Comparison of ENCODE assay signal across 8 cellular contexts in genomic region chr21:31731802-31732537, GRCh38. TPM values are rescaled to one million over a fixed set of nuclear protein-coding genes. Genes with fewer than 3 reads are reported as not detected.
DNase-seq lines count a peak whose midpoint lies in the region; ATAC-seq, FAIRE-seq and TF ChIP-seq lines count a peak whose summit lies in the region.

Gene SCAF4 (minus strand): TSS chr21:31732118. CDS start chr21:31731692, 426 bp downstream.

- peak; percentile 99 for DNase-seq in D341Med (ENCODE audit: low spot score)
- peak; percentile 89 for DNase-seq in HTR-8/SVneo (ENCODE audit: insufficient read length, low spot score)
- DNase-seq in NOMO-1 treated with dmso at 0.1 percent for 144 hours (lab: John Stamatoyannopoulos, UW; ENCODE audit: unreplicated experiment): peak; percentile 74
- peak; percentile 92 for DNase-seq in activated CD8-positive, alpha-beta memory T cell treated with anti-CD3 and anti-CD28 coated beads, Interleukin-2, amount 50 U/mL, for 48 hours
- peak; percentile 90 for DNase-seq in endothelial cell (ENCODE audit: low spot score)
- peak; percentile 93 for DNase-seq in midbrain (lab: John Stamatoyannopoulos, UW)
- DNase-seq in stimulated activated CD8-positive, alpha-beta memory T cell treated with anti-CD3 and anti-CD28 coated beads, Interleukin-15, amount 100 ng/mL, for 48 hours (ENCODE audit: low read depth in 2 of 2): peak; percentile 78 to 81

- no peaks in the 10 kb centered on the region for H3K9me3 Mint-ChIP-seq in endothelial cell (ENCODE audit: unreplicated experiment)

- peaks cover 6% of the 10 kb centered on the region for H3K27me3 Mint-ChIP-seq in endothelial cell (ENCODE audit: unreplicated experiment)

- peak within 1 kb of the TSS; percentile 94 for H3K27ac Mint-ChIP-seq in endothelial cell (ENCODE audit: unreplicated experiment)

- peak within 1 kb of the TSS; percentile 96 for H3K4me3 Mint-ChIP-seq in endothelial cell (ENCODE audit: unreplicated experiment)

- TF ChIP-seq CTCF in endothelial cell (IDR thresholded peaks at IDR 0.05; ENCODE audit: unreplicated experiment): no peak

- H3K4me1 Mint-ChIP-seq in endothelial cell (ENCODE audit: unreplicated experiment): peaks cover 10% of the 10 kb centered on the region

- peak; percentile 88 for FAIRE-seq in HTR-8/SVneo (lab: Jason Lieb, UNC)

- H3K36me3 Mint-ChIP-seq in endothelial cell (ENCODE audit: low read depth, unreplicated experiment): peaks cover 4% of the 10 kb centered on the region

- peak; percentile 76 for ATAC-seq in GM21390 (IDR thresholded peaks at IDR 0.05; ENCODE audit: unreplicated experiment)

RNA-seq across cellular contexts. Expression of gene SCAF4, which starts in this region (rescaled TPM):
- 49.7 TPM for total RNA-seq in endothelial cell (ENCODE audit: unreplicated experiment)

Comparison
In these comparisons a context has a peak if more than half of its experiments do, and no peak if none do; other contexts are left out.
1. Peak in every context shown above with its lines: DNase-seq and ATAC-seq.